Comparison of ENCODE assay signal across 9 cellular contexts in genomic region chr18:63963610-63964256, GRCh38. TPM values are rescaled to one million over a fixed set of nuclear protein-coding genes. Genes with fewer than 3 reads are reported as not detected.
DNase-seq lines count a peak whose midpoint lies in the region; ATAC-seq and TF ChIP-seq lines count a peak whose summit lies in the region.
"Had no signal": no experiment of that assay in that cellular context is flagged by ENCODE, and none has a peak within 500 bp of the region (broad histone marks: within the 10 kb centered on the region; RNA-seq: fewer than 3 reads in every experiment).

No MANE protein-coding gene starts in this region.

- peaks cover 0 to 8% of the 10 kb centered on the region in 2 donors for H3K4me1 ChIP-seq in left lung
- no peaks in the 10 kb centered on the region for H3K4me1 ChIP-seq in testis

- H3K27me3 ChIP-seq in left lung (no peaks in the 10 kb centered on the region), testis (no peaks in the 10 kb centered on the region)

- intact Hi-C loops in left lung (cut with DNase I) (no loop called here), testis (cut with DNase I; ENCODE audit: low total_unique reads) (no loop called here)

- H3K4me3 ChIP-seq in cardiac fibroblast (replicated peaks in 1 of 2; ENCODE audit: low read depth in 2 of 2, low read length in 2 of 2) (no peak overlapping the region), left lung (no peak overlapping the region), testis (no peak overlapping the region)

- TF ChIP-seq POLR2A in testis (IDR thresholded peaks at IDR 0.05) = no peak

- peak; percentile 87 for TF ChIP-seq CTCF in LNCAP (IDR thresholded peaks at IDR 0.05)
- peak; percentile 93 for TF ChIP-seq CTCF in cardiac fibroblast (IDR thresholded peaks at IDR 0.05; ENCODE audit: low read depth, low read length)
- TF ChIP-seq CTCF in left lung (IDR thresholded peaks at IDR 0.05) = peak; percentile 74
- TF ChIP-seq CTCF in testis (IDR thresholded peaks at IDR 0.05) = peak in 1 of 3 experiments; percentile 56

- no peaks in the 10 kb centered on the region for H3K36me3 ChIP-seq in left lung
- H3K36me3 ChIP-seq in testis (ENCODE audit: low read depth, missing control alignments) = no peaks in the 10 kb centered on the region

- ATAC-seq in GM21786 (IDR thresholded peaks at IDR 0.05; ENCODE audit: unreplicated experiment) (peak; percentile 95), left lung (peak; percentile 91)

- DNase-seq in NCI-H2029 (lab: John Stamatoyannopoulos, UW) = peak; percentile 3
- no peak for DNase-seq in NCI-H2029 treated with DMSO at 0.1 percent for 48 hours (lab: John Stamatoyannopoulos, UW)
- peak; percentile 69 for DNase-seq in SK-MEL-5 (ENCODE audit: low read depth, low spot score)
- peak; percentile 79 to 81 for DNase-seq in cardiac fibroblast (ENCODE audit: low read depth in 2 of 2)
- DNase-seq in left lung = no peak
- DNase-seq in testis = peak; percentile 54

- H3K27ac ChIP-seq in left lung (no peak overlapping the region), testis (no peak overlapping the region)

- 71% methylated on average over 1 of the region's 1 CpG; no CpG with 5 or more reads in 1 of the 2 donors for WGBS in testis, 2 donors

- no peaks in the 10 kb centered on the region for H3K9me3 ChIP-seq in left lung
- no peaks in the 10 kb centered on the region for H3K9me3 ChIP-seq in testis

- in situ Hi-C loops in SK-MEL-5 (cut with HindIII; ENCODE audit: low pct_unique_long_range_greater_than_20kb, low sequenced_read_pairs) = no loop called here

RNA-seq across cellular contexts. Expression of gene SERPINB8, which starts 6.1 kb away (rescaled TPM):
- 7.5 and 9.2 TPM in 2 replicates for total RNA-seq in SK-MEL-5 (2014; rRNA removed; shearing (Covaris generic))
- polyA plus RNA-seq in SK-MEL-5 (2015; cell fraction: cytosol; rRNA removed) = 7.7 and 12.2 TPM in 2 replicates
- 2.4 and 4.6 TPM in 2 replicates for polyA plus RNA-seq in SK-MEL-5 (2015; cell fraction: nucleus; rRNA removed)
- 10 to 100 TPM; 16.9 to 26.7 TPM for total RNA-seq in left lung
- 1 to 10 TPM; 5.0 to 7.2 TPM for total RNA-seq in testis
- 4.9 TPM for polyA plus RNA-seq in testis (ENCODE audit: insufficient read depth, low read depth, low replicate concordance)

RNA-seq across cellular contexts. Expression of gene HMSD, which starts 14.6 kb away (rescaled TPM):
- total RNA-seq in SK-MEL-5 (2014; rRNA removed; shearing (Covaris generic)) = not detected in 2 replicates
- polyA plus RNA-seq in SK-MEL-5 (2015; cell fraction: cytosol; rRNA removed) = not detected in 2 replicates
- not detected in 2 replicates for polyA plus RNA-seq in SK-MEL-5 (2015; cell fraction: nucleus; rRNA removed)
- 10 to 100 TPM in 1 of 2 donors, 1 to 10 TPM in 1; 4.7 to 10.8 TPM for total RNA-seq in left lung
- total RNA-seq in testis = under 1 TPM; 0.19 to 0.39 TPM
- polyA plus RNA-seq in testis (ENCODE audit: insufficient read depth, low read depth, low replicate concordance) = 0.53 TPM
- total RNA-seq: dermis microvascular lymphatic vessel endothelial cell had no signal

RNA-seq across cellular contexts. Expression of gene SERPINB10, which starts 56.0 kb away (rescaled TPM):
- 1.2 TPM in 1 of 2 replicates, not detected in the other for total RNA-seq in SK-MEL-5 (2014; rRNA removed; shearing (Covaris generic))
- polyA plus RNA-seq in SK-MEL-5 (2015; cell fraction: cytosol; rRNA removed) = not detected in 2 replicates
- polyA plus RNA-seq in SK-MEL-5 (2015; cell fraction: nucleus; rRNA removed) = not detected in 2 replicates
- total RNA-seq in left lung (under 1 TPM in 1 of 2 donors, not detected in 1; 0.58 TPM), testis (not detected)
- not detected for polyA plus RNA-seq in testis (ENCODE audit: insufficient read depth, low read depth, low replicate concordance)
- total RNA-seq: dermis microvascular lymphatic vessel endothelial cell had no signal

Comparison
In these comparisons a context has a peak if more than half of its experiments do, and no peak if none do; other contexts are left out.
1. DNase-seq: peak in NCI-H2029 (single experiment), SK-MEL-5 (single experiment), cardiac fibroblast (2 of 2) and testis (single experiment); none in NCI-H2029 treated with DMSO at 0.1 percent for 48 hours (single experiment) and left lung (0 of 2).